Comparison of ENCODE assay signal across 27 cellular contexts in genomic region chr18:4060427-4061281, GRCh38.
DNase-seq lines count a peak whose midpoint lies in the region; ATAC-seq, FAIRE-seq and TF ChIP-seq lines count a peak whose summit lies in the region.
"Had no signal": no experiment of that assay in that cellular context is flagged by ENCODE, and none has a peak within 500 bp of the region (broad histone marks: within the 10 kb centered on the region; RNA-seq: fewer than 3 reads in every experiment).

No MANE protein-coding gene starts in this region.

- H3K36me3 Mint-ChIP-seq in GM23338 (ENCODE audit: low read depth) (peaks cover 92% of the 10 kb centered on the region), Calu3 (ENCODE audit: insufficient read depth, unreplicated experiment) (no peaks in the 10 kb centered on the region), HFFc6 (ENCODE audit: low read depth) (0 out of 2 replicates have a peak, but pooled peaks cover 5% of the 10 kb centered on the region)

- H2AFZ ChIP-seq in GM23338 = no peak overlapping the region

- TF ChIP-seq CTCF in A549 (IDR thresholded peaks at IDR 0.05) (no peak), GM23338 (conservative IDR thresholded peaks at IDR 0.05; ENCODE audit: low read depth in 2 of 2) (no peak), NB4 (IDR thresholded peaks at IDR 0.05; ENCODE audit: low read depth, low read length) (no peak), Calu3 (IDR thresholded peaks at IDR 0.05; ENCODE audit: unreplicated experiment) (no peak), HFFc6 (IDR thresholded peaks at IDR 0.05) (no peak)

- H3K27me3 ChIP-seq in GM23338 (ENCODE audit: insufficient read depth) = no peaks in the 10 kb centered on the region
- H3K27me3 ChIP-seq: BLaER1, esophagus squamous epithelium, gastroesophageal sphincter, pancreas, upper lobe of left lung had no signal

- BruUV-seq in Calu3 (replicated peaks; lab: Mats Ljungman, UMichigan) = no TSS peak

- no peaks in the 10 kb centered on the region for H3F3A ChIP-seq in GM23338 (replicated peaks; ENCODE audit: low read depth)

- no peak for FAIRE-seq in A549 (lab: Jason Lieb, UNC)
- FAIRE-seq: colon, islet of Langerhans, pancreas had no signal

- H3K4me1 ChIP-seq in A549 (no peaks in the 10 kb centered on the region), GM23338 (ENCODE audit: insufficient read depth) (no peaks in the 10 kb centered on the region; the same call in 1 of the 2 replicates)
- H3K4me1 ChIP-seq: BLaER1, esophagus squamous epithelium, gastroesophageal sphincter, pancreas, upper lobe of left lung had no signal

- intact Hi-C loops in Calu3 (cut with micrococcal nuclease; ENCODE audit: unreplicated experiment) = no loop called here

- no peak for DNase-seq in A549 (ENCODE audit: low read depth in 1 of 2, low spot score in 1 of 2)
- DNase-seq in GM23338 (ENCODE audit: low spot score) = peak; percentile 27
- peak; percentile 61 for DNase-seq in NB4 (ENCODE audit: low read depth)
- DNase-seq in SKM-1 (lab: John Stamatoyannopoulos, UW; ENCODE audit: unreplicated experiment) = peak; percentile 79
- DNase-seq in Calu3 = no peak
- DNase-seq in HFFc6 = no peak
- no peak for DNase-seq in HUDEP-2 (lab: John Stamatoyannopoulos, UW; ENCODE audit: unreplicated experiment in 76 of 76)
- DNase-seq in HPDE6-E6E7 (ENCODE audit: extremely low spot score) = no peak
- DNase-seq: activated CD4-positive, alpha-beta memory T cell treated with anti-CD3 and anti-CD28 coated beads, Interleukin-2, amount 10 ng/mL, durations not matched to agents 7 days and 5 days; activated gamma-delta T cell treated with Interleukin-2 at 50 U/mL for 16 hours; esophagus squamous epithelium; hypothalamus; NCI-H1694; NCI-H774; pancreas; right cardiac atrium; stimulated activated CD8-positive, alpha-beta memory T cell treated with anti-CD3 and anti-CD28 coated beads, Interleukin-4, amount 100 ng/mL, for 48 hours; T-helper 9 cell; upper lobe of left lung had no signal

- CTCF ChIA-PET in A549 (lab: Yijun Ruan, JAX) (interaction anchor here (1.1 kb wide), 1 partner anchor 8 kb away, joined by 3 read pairs; no protein-coding TSS in a partner anchor), Calu3 (lab: Charles Lee) (no interaction called here)

- peaks cover 85% of the 10 kb centered on the region for H3K9me3 Mint-ChIP-seq in GM23338
- H3K9me3 Mint-ChIP-seq in Calu3 (ENCODE audit: low read depth, unreplicated experiment) = peaks cover 15% of the 10 kb centered on the region
- H3K9me3 Mint-ChIP-seq in HFFc6 = peaks cover 14% of the 10 kb centered on the region

- TF ChIP-seq POLR2A in A549 (IDR thresholded peaks at IDR 0.05; ENCODE audit: low read length) = no peak
- TF ChIP-seq POLR2A in NB4 (IDR thresholded peaks at IDR 0.05; ENCODE audit: extremely low read depth, insufficient read length) = no peak

- no peak overlapping the region for H3K27ac ChIP-seq in A549
- H3K27ac ChIP-seq in GM23338 (ENCODE audit: low read depth) = no peak overlapping the region
- H3K27ac ChIP-seq: BLaER1, esophagus squamous epithelium, gastroesophageal sphincter, pancreas, upper lobe of left lung had no signal

- no peak overlapping the region for H3K27ac Mint-ChIP-seq in GM23338
- no peak overlapping the region for H3K27ac Mint-ChIP-seq in Calu3 (ENCODE audit: unreplicated experiment)
- no peak overlapping the region for H3K27ac Mint-ChIP-seq in HFFc6
- H3K27ac Mint-ChIP-seq: activated CD4-positive, alpha-beta memory T cell treated with anti-CD3 and anti-CD28 coated beads, Interleukin-2, amount 10 ng/mL, durations not matched to agents 7 days and 5 days; brain; natural killer cell treated with Interleukin-12 subunit alpha and Interleukin-12 subunit beta and Interleukin-15 and Interleukin-18, amount 100 ng/mL, for 72 hours had no signal

- H3K79me2 ChIP-seq in GM23338 (replicated peaks; ENCODE audit: insufficient read depth) = no peaks in the 10 kb centered on the region

- H3K4me2 ChIP-seq in A549 (no peak overlapping the region), GM23338 (no peak overlapping the region)
- H3K4me2 ChIP-seq: BLaER1 had no signal

- H3K4me3 ChIP-seq in A549 (no peak overlapping the region), GM23338 (no peak overlapping the region; the same call in 1 of the 2 replicates), NB4 (ENCODE audit: low read depth, low read length) (no peak overlapping the region)
- H3K4me3 ChIP-seq: BLaER1, esophagus squamous epithelium, gastroesophageal sphincter, pancreas, upper lobe of left lung had no signal

- POLR2A ChIA-PET in A549 (lab: Yijun Ruan, JAX) = no interaction called here

- no peak for TF ChIP-seq EP300 in A549 (IDR thresholded peaks at IDR 0.05)

- H3K4me3 Mint-ChIP-seq in GM23338 = no peak overlapping the region
- H3K4me3 Mint-ChIP-seq in Calu3 (ENCODE audit: low read depth, unreplicated experiment) = no peak overlapping the region
- H3K4me3 Mint-ChIP-seq in HFFc6 = no peak overlapping the region
- H3K4me3 Mint-ChIP-seq: activated CD4-positive, alpha-beta memory T cell treated with anti-CD3 and anti-CD28 coated beads, Interleukin-2, amount 10 ng/mL, durations not matched to agents 7 days and 5 days; brain; natural killer cell treated with Interleukin-12 subunit alpha and Interleukin-12 subunit beta and Interleukin-15 and Interleukin-18, amount 100 ng/mL, for 72 hours had no signal

- 0 out of 2 replicates have a peak, but pooled peaks cover 5% of the 10 kb centered on the region for H3K9me2 ChIP-seq in GM23338 (ENCODE audit: insufficient read depth)

- no peak for TF ChIP-seq RAD21 in A549 (conservative IDR thresholded peaks at IDR 0.05 in 1 of 2, IDR thresholded peaks at IDR 0.05 in 1 of 2)

- H3K27me3 Mint-ChIP-seq in GM23338 (ENCODE audit: insufficient read depth, low read depth, poor library complexity) = peaks cover 2% of the 10 kb centered on the region
- H3K27me3 Mint-ChIP-seq in Calu3 (ENCODE audit: unreplicated experiment) = no peaks in the 10 kb centered on the region
- no peaks in the 10 kb centered on the region; the same call in 1 of the 2 replicates for H3K27me3 Mint-ChIP-seq in HFFc6 (ENCODE audit: insufficient read depth)
- H3K27me3 Mint-ChIP-seq: activated CD4-positive, alpha-beta memory T cell treated with anti-CD3 and anti-CD28 coated beads, Interleukin-2, amount 10 ng/mL, durations not matched to agents 7 days and 5 days; brain; natural killer cell treated with Interleukin-12 subunit alpha and Interleukin-12 subunit beta and Interleukin-15 and Interleukin-18, amount 100 ng/mL, for 72 hours had no signal

- peaks cover 39% of the 10 kb centered on the region for H3K36me3 ChIP-seq in GM23338 (ENCODE audit: insufficient read depth)
- H3K36me3 ChIP-seq: BLaER1, esophagus squamous epithelium, gastroesophageal sphincter, pancreas, upper lobe of left lung had no signal

- 2% methylated on average over 5 of the region's 5 CpGs for WGBS in A549 (ENCODE audit: missing lambda C conversion rate)

- no peaks in the 10 kb centered on the region for H4K20me1 ChIP-seq in GM23338 (replicated peaks; ENCODE audit: insufficient read depth)
- H4K20me1 ChIP-seq: BLaER1 had no signal

- peaks cover 3% of the 10 kb centered on the region; the same call in 1 of the 3 replicates for H3K4me1 Mint-ChIP-seq in GM23338
- H3K4me1 Mint-ChIP-seq in Calu3 (ENCODE audit: low read depth, unreplicated experiment) = peaks cover 8% of the 10 kb centered on the region
- no peaks in the 10 kb centered on the region for H3K4me1 Mint-ChIP-seq in HFFc6 (ENCODE audit: low read depth)
- H3K4me1 Mint-ChIP-seq: activated CD4-positive, alpha-beta memory T cell treated with anti-CD3 and anti-CD28 coated beads, Interleukin-2, amount 10 ng/mL, durations not matched to agents 7 days and 5 days had no signal

- ATAC-seq in A549 (no peak), GM23338 (no peak)
- ATAC-seq: activated CD4-positive, CD25-positive, alpha-beta regulatory T cell treated with anti-CD3 and anti-CD28 coated beads, Interleukin-2, amount 50 U/mL, for 24 hours; gastroesophageal sphincter; natural killer cell treated with Interleukin-12 subunit alpha and Interleukin-12 subunit beta and Interleukin-15 and Interleukin-18, amount 100 ng/mL, for 72 hours; Panc1; pancreas; right cardiac atrium had no signal

- H3K9me3 ChIP-seq in A549 = peaks cover 20% of the 10 kb centered on the region; the same call in 1 of the 3 replicates
- H3K9me3 ChIP-seq: pancreas had no signal

TF ChIP-seq in A549, 52 proteins besides CTCF, POLR2A, EP300 and RAD21:
- peak; percentile 83 for TF ChIP-seq ZFP36 (IDR thresholded peaks at IDR 0.05; ENCODE audit: borderline replicate concordance, partially characterized antibody)
- TF ChIP-seq MYC (IDR thresholded peaks at IDR 0.05; ENCODE audit: borderline replicate concordance, low read length) = no peak

TF ChIP-seq in GM23338, 12 proteins besides CTCF, POLR2A, EP300 and RAD21:
- no peak for TF ChIP-seq EZH2 (IDR thresholded peaks at IDR 0.05; ENCODE audit: low read depth, unreplicated experiment)

Comparison
In these comparisons a context has a peak if more than half of its experiments do, and no peak if none do; other contexts are left out.
1. DNase-seq: peak in GM23338 (single experiment), NB4 (single experiment) and SKM-1 (single experiment); none in A549 (0 of 2), Calu3 (single experiment), HFFc6 (single experiment), HUDEP-2 (0 of 76) and HPDE6-E6E7 (single experiment).